In genomic region chr6:108368431-108369030, GRCh38 we compare ENCODE assay signal across 1 cellular context.
TF ChIP-seq lines count a peak whose summit lies in the region.

No MANE protein-coding gene starts in this region.

TF ChIP-seq in GM12878, 131 proteins besides CTCF, POLR2A, EP300 and RAD21 (continued from another document):
- TF ChIP-seq, protein P1, sequence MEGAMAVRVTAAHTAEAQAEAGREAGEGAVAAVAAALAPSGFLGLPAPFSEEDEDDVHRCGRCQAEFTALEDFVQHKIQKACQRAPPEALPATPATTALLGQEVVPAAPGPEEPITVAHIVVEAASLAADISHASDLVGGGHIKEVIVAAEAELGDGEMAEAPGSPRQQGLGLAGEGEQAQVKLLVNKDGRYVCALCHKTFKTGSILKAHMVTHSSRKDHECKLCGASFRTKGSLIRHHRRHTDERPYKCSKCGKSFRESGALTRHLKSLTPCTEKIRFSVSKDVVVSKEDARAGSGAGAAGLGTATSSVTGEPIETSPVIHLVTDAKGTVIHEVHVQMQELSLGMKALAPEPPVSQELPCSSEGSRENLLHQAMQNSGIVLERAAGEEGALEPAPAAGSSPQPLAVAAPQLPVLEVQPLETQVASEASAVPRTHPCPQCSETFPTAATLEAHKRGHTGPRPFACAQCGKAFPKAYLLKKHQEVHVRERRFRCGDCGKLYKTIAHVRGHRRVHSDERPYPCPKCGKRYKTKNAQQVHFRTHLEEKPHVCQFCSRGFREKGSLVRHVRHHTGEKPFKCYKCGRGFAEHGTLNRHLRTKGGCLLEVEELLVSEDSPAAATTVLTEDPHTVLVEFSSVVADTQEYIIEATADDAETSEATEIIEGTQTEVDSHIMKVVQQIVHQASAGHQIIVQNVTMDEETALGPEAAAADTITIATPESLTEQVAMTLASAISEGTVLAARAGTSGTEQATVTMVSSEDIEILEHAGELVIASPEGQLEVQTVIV (IDR thresholded peaks at IDR 0.05; ENCODE audit: borderline replicate concordance, partially characterized antibody) = no peak
